Comparison of ENCODE assay signal across 3 cellular contexts in genomic region chr9:114290561-114290986, GRCh38.
TF ChIP-seq lines count a peak whose summit lies in the region.

No MANE protein-coding gene starts in this region.

TF ChIP-seq in SK-N-SH treated with all-trans-retinoic acid at 6 μM for 48 hours, 23 proteins besides CTCF, POLR2A, EP300 and RAD21:
- TF ChIP-seq CREB5 (CRISPR knock-in tag; IDR thresholded peaks at IDR 0.05; ENCODE audit: low read depth) (no peak), TCF4 (CRISPR knock-in tag; IDR thresholded peaks at IDR 0.05; ENCODE audit: borderline replicate concordance) (no peak), OSR1 (CRISPR knock-in tag; IDR thresholded peaks at IDR 0.05) (no peak), ESRRG (CRISPR knock-in tag; IDR thresholded peaks at IDR 0.05) (no peak), POU6F1 (CRISPR knock-in tag; IDR thresholded peaks at IDR 0.05; ENCODE audit: borderline replicate concordance, low read depth) (no peak)
- TF ChIP-seq, protein P1, sequence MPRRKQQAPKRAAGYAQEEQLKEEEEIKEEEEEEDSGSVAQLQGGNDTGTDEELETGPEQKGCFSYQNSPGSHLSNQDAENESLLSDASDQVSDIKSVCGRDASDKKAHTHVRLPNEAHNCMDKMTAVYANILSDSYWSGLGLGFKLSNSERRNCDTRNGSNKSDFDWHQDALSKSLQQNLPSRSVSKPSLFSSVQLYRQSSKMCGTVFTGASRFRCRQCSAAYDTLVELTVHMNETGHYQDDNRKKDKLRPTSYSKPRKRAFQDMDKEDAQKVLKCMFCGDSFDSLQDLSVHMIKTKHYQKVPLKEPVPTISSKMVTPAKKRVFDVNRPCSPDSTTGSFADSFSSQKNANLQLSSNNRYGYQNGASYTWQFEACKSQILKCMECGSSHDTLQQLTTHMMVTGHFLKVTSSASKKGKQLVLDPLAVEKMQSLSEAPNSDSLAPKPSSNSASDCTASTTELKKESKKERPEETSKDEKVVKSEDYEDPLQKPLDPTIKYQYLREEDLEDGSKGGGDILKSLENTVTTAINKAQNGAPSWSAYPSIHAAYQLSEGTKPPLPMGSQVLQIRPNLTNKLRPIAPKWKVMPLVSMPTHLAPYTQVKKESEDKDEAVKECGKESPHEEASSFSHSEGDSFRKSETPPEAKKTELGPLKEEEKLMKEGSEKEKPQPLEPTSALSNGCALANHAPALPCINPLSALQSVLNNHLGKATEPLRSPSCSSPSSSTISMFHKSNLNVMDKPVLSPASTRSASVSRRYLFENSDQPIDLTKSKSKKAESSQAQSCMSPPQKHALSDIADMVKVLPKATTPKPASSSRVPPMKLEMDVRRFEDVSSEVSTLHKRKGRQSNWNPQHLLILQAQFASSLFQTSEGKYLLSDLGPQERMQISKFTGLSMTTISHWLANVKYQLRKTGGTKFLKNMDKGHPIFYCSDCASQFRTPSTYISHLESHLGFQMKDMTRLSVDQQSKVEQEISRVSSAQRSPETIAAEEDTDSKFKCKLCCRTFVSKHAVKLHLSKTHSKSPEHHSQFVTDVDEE (CRISPR knock-in tag; IDR thresholded peaks at IDR 0.05) = no peak

TF ChIP-seq in SK-N-SH, 30 proteins besides CTCF, POLR2A, EP300 and RAD21:
- no peak for TF ChIP-seq MAX (IDR thresholded peaks at IDR 0.05; ENCODE audit: low read depth)
- no peak for TF ChIP-seq PBX3 (IDR thresholded peaks at IDR 0.05)
- no peak for TF ChIP-seq RCOR1 (IDR thresholded peaks at IDR 0.05; ENCODE audit: low read length)
- TF ChIP-seq POLR2AphosphoS5 (IDR thresholded peaks at IDR 0.05; ENCODE audit: low read depth, low read length) = no peak
- no peak for TF ChIP-seq FOXM1 (IDR thresholded peaks at IDR 0.05; ENCODE audit: low read depth)
- no peak for TF ChIP-seq IRF3 (IDR thresholded peaks at IDR 0.05; ENCODE audit: low read depth, low read length)
- TF ChIP-seq NFIC (IDR thresholded peaks at IDR 0.05; ENCODE audit: borderline replicate concordance) = no peak
- TF ChIP-seq USF1 (IDR thresholded peaks at IDR 0.05; ENCODE audit: borderline replicate concordance, low read depth) = no peak
- no peak for TF ChIP-seq JUND (IDR thresholded peaks at IDR 0.05)
- no peak for TF ChIP-seq MEF2A (IDR thresholded peaks at IDR 0.05; ENCODE audit: borderline replicate concordance, low read depth)
- no peak for TF ChIP-seq TCF12 (IDR thresholded peaks at IDR 0.05)
- no peak for TF ChIP-seq GABPA (IDR thresholded peaks at IDR 0.05; ENCODE audit: low read depth)
- no peak for TF ChIP-seq USF2 (IDR thresholded peaks at IDR 0.05; ENCODE audit: borderline replicate concordance, low read depth, low read length)
- TF ChIP-seq TAF1 (IDR thresholded peaks at IDR 0.05; ENCODE audit: borderline replicate concordance, low read depth, low read length) = no peak
- no peak for TF ChIP-seq YY1 (IDR thresholded peaks at IDR 0.05; ENCODE audit: low read depth)
- no peak for TF ChIP-seq SMC3 (IDR thresholded peaks at IDR 0.05; ENCODE audit: low read depth, low read length)

TF ChIP-seq in GM12878, 131 proteins besides CTCF, POLR2A, EP300 and RAD21:
- TF ChIP-seq HDAC2 (IDR thresholded peaks at IDR 0.05) = no peak
